ENCODE assay signal across 19 cellular contexts in the genomic region with DNA sequence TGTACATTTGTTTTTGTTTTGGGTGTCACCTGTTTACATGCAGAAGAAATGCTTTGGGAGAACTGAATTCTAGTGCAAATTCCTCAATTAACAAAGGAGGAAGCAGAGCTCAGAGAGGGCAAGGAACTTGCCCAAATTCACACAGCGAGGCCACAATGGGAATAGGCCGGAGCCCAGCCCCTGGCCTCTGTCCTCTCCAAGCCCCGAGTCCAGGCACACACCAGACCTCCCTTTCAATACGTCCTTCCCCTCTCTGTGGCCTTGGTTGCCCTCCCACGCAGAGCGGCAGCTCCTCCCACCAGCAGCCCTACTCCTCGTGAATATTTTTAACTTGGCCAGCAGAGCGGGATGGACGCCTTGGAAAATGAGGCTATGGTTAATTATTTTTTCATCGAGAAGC. TPM values are rescaled to one million over a fixed set of nuclear protein-coding genes. Genes with fewer than 3 reads are reported as not detected.
DNase-seq lines count a peak whose midpoint lies in the region; ATAC-seq and TF ChIP-seq lines count a peak whose summit lies in the region.
"Had no signal": no experiment of that assay in that cellular context is flagged by ENCODE, and none has a peak within 500 bp of the region (broad histone marks: within the 10 kb centered on the region; RNA-seq: fewer than 3 reads in every experiment).

No MANE protein-coding gene starts in this region.

- intact Hi-C loops in Caco-2 (cut with micrococcal nuclease; ENCODE audit: unreplicated experiment) (no loop called here), left ventricle myocardium superior (cut with micrococcal nuclease) (no loop called here)

- H3K27me3 Mint-ChIP-seq in Caco-2 (ENCODE audit: insufficient read depth, unreplicated experiment) (no peaks in the 10 kb centered on the region), T-helper 17 cell (peaks cover 51% of the 10 kb centered on the region), osteocyte (ENCODE audit: unreplicated experiment) (no peaks in the 10 kb centered on the region)

- no peaks in the 10 kb centered on the region; the same call in 1 of the 2 replicates for H3K36me3 ChIP-seq in Caco-2 (ENCODE audit: control insufficient read depth, insufficient read depth, low read length)
- H3K36me3 ChIP-seq: ascending aorta, neutrophil had no signal

- H3K27ac Mint-ChIP-seq in Caco-2 (ENCODE audit: unreplicated experiment) = no peak overlapping the region
- no peak overlapping the region for H3K27ac Mint-ChIP-seq in T-helper 17 cell
- H3K27ac Mint-ChIP-seq in osteocyte (ENCODE audit: unreplicated experiment) = no peak overlapping the region
- H3K27ac Mint-ChIP-seq: memory B cell; stimulated activated memory B cell treated with anti-CD40 and anti-IgM and Interleukin-4, amounts not matched to agents 10 μg/mL and 1 μg/mL and 100 μg/mL, for 72 hours had no signal

- TF ChIP-seq CTCF in Caco-2 (IDR thresholded peaks at IDR 0.05; ENCODE audit: insufficient read depth in 1 of 2, low read depth in 1 of 2, low read length in 1 of 2, severe bottlenecking in 1 of 2, unreplicated experiment in 1 of 2) = no peak
- no peak for TF ChIP-seq CTCF in osteocyte (IDR thresholded peaks at IDR 0.05)
- TF ChIP-seq CTCF in foreskin keratinocyte (conservative IDR thresholded peaks at IDR 0.05) = no peak

- H3K27ac ChIP-seq in foreskin keratinocyte = no peak overlapping the region
- H3K27ac ChIP-seq: ascending aorta, neutrophil had no signal

- no peak for ATAC-seq in T-helper 17 cell
- peak; percentile 35 for ATAC-seq in left ventricle myocardium superior
- ATAC-seq in foreskin keratinocyte = no peak
- ATAC-seq in HG02798 (IDR thresholded peaks at IDR 0.05; ENCODE audit: poor library complexity, unreplicated experiment) = no peak
- ATAC-seq: stimulated activated memory B cell treated with anti-CD40 and anti-IgM and Interleukin-4, amounts not matched to agents 10 μg/mL and 1 μg/mL and 100 μg/mL, for 72 hours had no signal

- H3K4me3 Mint-ChIP-seq in Caco-2 (ENCODE audit: unreplicated experiment) (peak overlapping the region; percentile 13), T-helper 17 cell (peak overlapping the region; percentile 59), osteocyte (ENCODE audit: unreplicated experiment) (peak overlapping the region; percentile 40)

- H3K27me3 ChIP-seq in Caco-2 (replicated peaks; ENCODE audit: control insufficient read depth, insufficient read depth, low read length) = no peaks in the 10 kb centered on the region
- no peaks in the 10 kb centered on the region for H3K27me3 ChIP-seq in foreskin keratinocyte

- H3K4me1 ChIP-seq in Caco-2 (peaks cover 19% of the 10 kb centered on the region), foreskin keratinocyte (peaks cover 22% of the 10 kb centered on the region)

- H3K9me3 ChIP-seq in Caco-2 (no peaks in the 10 kb centered on the region), T-helper 17 cell (ENCODE audit: control insufficient read depth, low read length, poor library complexity, severe bottlenecking) (no peaks in the 10 kb centered on the region)
- H3K9me3 ChIP-seq: ascending aorta, neutrophil had no signal

- DNase-seq in Caco-2 = no peak
- no peak for DNase-seq in T-helper 17 cell
- DNase-seq in left ventricle myocardium superior = no peak
- no peak for DNase-seq in osteocyte (ENCODE audit: extremely low spot score, unreplicated experiment)
- no peak for DNase-seq in foreskin keratinocyte
- no peak for DNase-seq in cerebellum (ENCODE audit: low spot score)
- DNase-seq: activated CD4-positive, alpha-beta T cell treated with anti-CD3 and anti-CD28 coated beads for 48 hours; activated naive CD4-positive, alpha-beta T cell; effector memory CD4-positive, alpha-beta T cell; NCI-H1092 treated with DMSO at 0.1 percent for 48 hours; NCI-H2081 had no signal

- H3K4me3 ChIP-seq in Caco-2 (ENCODE audit: low read depth, low read length) = no peak overlapping the region
- H3K4me3 ChIP-seq: ascending aorta had no signal

- H3K36me3 Mint-ChIP-seq in Caco-2 (ENCODE audit: insufficient read depth, unreplicated experiment) = peaks cover 5% of the 10 kb centered on the region
- H3K36me3 Mint-ChIP-seq in T-helper 17 cell (ENCODE audit: low read depth) = peaks cover 5% of the 10 kb centered on the region
- peaks cover 8% of the 10 kb centered on the region for H3K36me3 Mint-ChIP-seq in osteocyte (ENCODE audit: unreplicated experiment)
- H3K36me3 Mint-ChIP-seq: stimulated activated memory B cell treated with anti-CD40 and anti-IgM and Interleukin-4, amounts not matched to agents 10 μg/mL and 1 μg/mL and 100 μg/mL, for 72 hours had no signal

- CTCF ChIA-PET in Caco-2 (lab: Charles Lee) = interaction anchor here (0.5 kb wide), 1 partner anchor 810 kb away, joined by 3 read pairs; no protein-coding TSS in a partner anchor

- no TSS peak for BruUV-seq in Caco-2 (replicated peaks; lab: Mats Ljungman, UMichigan)

- H3K9me3 Mint-ChIP-seq in Caco-2 (ENCODE audit: unreplicated experiment) (no peaks in the 10 kb centered on the region), osteocyte (ENCODE audit: unreplicated experiment) (peaks cover 3% of the 10 kb centered on the region)
- H3K9me3 Mint-ChIP-seq: stimulated activated memory B cell treated with anti-CD40 and anti-IgM and Interleukin-4, amounts not matched to agents 10 μg/mL and 1 μg/mL and 100 μg/mL, for 72 hours had no signal

- H3K4me1 Mint-ChIP-seq in Caco-2 (ENCODE audit: low read depth, unreplicated experiment) = peaks cover 14% of the 10 kb centered on the region
- peaks cover 5% of the 10 kb centered on the region for H3K4me1 Mint-ChIP-seq in T-helper 17 cell
- H3K4me1 Mint-ChIP-seq in osteocyte (ENCODE audit: unreplicated experiment) = peaks cover 56% of the 10 kb centered on the region
- H3K4me1 Mint-ChIP-seq: memory B cell had no signal

- POLR2A ChIA-PET in Caco-2 (lab: Charles Lee) = no interaction called here

RNA-seq across cellular contexts. Expression of gene CARD10, which starts 1.5 kb away (rescaled TPM):
- total RNA-seq in Caco-2 (2022) = 26.5 and 31.7 TPM in 2 replicates
- under 1 TPM; 0.12 to 0.31 TPM for total RNA-seq in T-helper 17 cell
- 10.0 TPM for total RNA-seq in left ventricle myocardium superior
- 29.2 and 31.5 TPM in 2 replicates for total RNA-seq in osteocyte
- 116 and 130 TPM in 2 replicates for total RNA-seq in foreskin keratinocyte
- polyA plus RNA-seq in foreskin keratinocyte = 112 and 115 TPM in 2 replicates
- total RNA-seq in cerebellum = 3.4 TPM

RNA-seq across cellular contexts. Expression of gene MFNG, which starts 34.6 kb away (rescaled TPM):
- total RNA-seq in Caco-2 (2022) = 3.6 TPM in 2 replicates
- 100 to 1,000 TPM; 139 to 150 TPM for total RNA-seq in T-helper 17 cell
- total RNA-seq in left ventricle myocardium superior = 13.9 TPM
- total RNA-seq in osteocyte = 1.5 and 2.3 TPM in 2 replicates
- total RNA-seq in foreskin keratinocyte = 4.2 and 5.5 TPM in 2 replicates
- 5.7 and 6.1 TPM in 2 replicates for polyA plus RNA-seq in foreskin keratinocyte
- 5.4 TPM for total RNA-seq in cerebellum
- total RNA-seq: NCI-H460 had no signal

RNA-seq across cellular contexts. Expression of gene CDC42EP1, which starts 39.5 kb away (rescaled TPM):
- total RNA-seq in Caco-2 (2022) = 75.0 and 76.1 TPM in 2 replicates
- not detected for total RNA-seq in T-helper 17 cell
- 14.6 TPM for total RNA-seq in left ventricle myocardium superior
- 282 and 283 TPM in 2 replicates for total RNA-seq in osteocyte
- 48.7 and 56.7 TPM in 2 replicates for total RNA-seq in foreskin keratinocyte
- 72.7 and 84.9 TPM in 2 replicates for polyA plus RNA-seq in foreskin keratinocyte
- 2.6 TPM for total RNA-seq in cerebellum

RNA-seq across cellular contexts. Expression of gene LGALS2, which starts 59.1 kb away (rescaled TPM):
- total RNA-seq in Caco-2 (2022) (33.2 and 35.2 TPM in 2 replicates), T-helper 17 cell (1 to 10 TPM; 1.9 to 6.1 TPM), left ventricle myocardium superior (not detected), osteocyte (not detected in 2 replicates), foreskin keratinocyte (not detected in 2 replicates), cerebellum (not detected)
- not detected in 2 replicates for polyA plus RNA-seq in foreskin keratinocyte
- total RNA-seq: ascending aorta, chondrocyte, LHCN-M2, NCI-H460 had no signal
